8 cellular contexts compared by ENCODE assay signal in genomic region chr3:189355481-189356201, GRCh38.
DNase-seq lines count a peak whose midpoint lies in the region; ATAC-seq and TF ChIP-seq lines count a peak whose summit lies in the region.

No MANE protein-coding gene starts in this region.

- ATAC-seq in T-helper 17 cell (peak; percentile 88), HG02759 (IDR thresholded peaks at IDR 0.05; ENCODE audit: unreplicated experiment) (no peak)
- ATAC-seq in stimulated activated memory B cell treated with anti-CD40 and anti-IgM and Interleukin-4, amounts not matched to agents 10 μg/mL and 1 μg/mL and 100 μg/mL, for 72 hours = no peak

- H3K36me3 Mint-ChIP-seq in T-helper 17 cell (ENCODE audit: low read depth) (no peaks in the 10 kb centered on the region), endothelial cell (ENCODE audit: low read depth, unreplicated experiment) (no peaks in the 10 kb centered on the region)
- H3K36me3 Mint-ChIP-seq in stimulated activated memory B cell treated with anti-CD40 and anti-IgM and Interleukin-4, amounts not matched to agents 10 μg/mL and 1 μg/mL and 100 μg/mL, for 72 hours = no peaks in the 10 kb centered on the region

- no peaks in the 10 kb centered on the region for H3K9me3 Mint-ChIP-seq in endothelial cell (ENCODE audit: unreplicated experiment)
- H3K9me3 Mint-ChIP-seq in stimulated activated memory B cell treated with anti-CD40 and anti-IgM and Interleukin-4, amounts not matched to agents 10 μg/mL and 1 μg/mL and 100 μg/mL, for 72 hours = no peaks in the 10 kb centered on the region

- no peaks in the 10 kb centered on the region for H3K9me3 ChIP-seq in T-helper 17 cell (ENCODE audit: control insufficient read depth, low read length, poor library complexity, severe bottlenecking)

- peak; percentile 32 for DNase-seq in HCEC 1CT
- DNase-seq in T-helper 17 cell = peak in 1 of 3 donors; percentile 6
- no peak for DNase-seq in endothelial cell (ENCODE audit: low spot score)
- DNase-seq in renal cortical epithelial cell (ENCODE audit: low read depth) = peak; percentile 90
- DNase-seq in germinal center (ENCODE audit: low spot score) = no peak
- no peak for DNase-seq in putamen (ENCODE audit: low spot score)

- peak overlapping the region; percentile 72 for H3K4me3 Mint-ChIP-seq in T-helper 17 cell
- no peak overlapping the region for H3K4me3 Mint-ChIP-seq in endothelial cell (ENCODE audit: unreplicated experiment)
- no peak overlapping the region for H3K4me3 Mint-ChIP-seq in stimulated activated memory B cell treated with anti-CD40 and anti-IgM and Interleukin-4, amounts not matched to agents 10 μg/mL and 1 μg/mL and 100 μg/mL, for 72 hours

- H3K27me3 Mint-ChIP-seq in T-helper 17 cell = no peaks in the 10 kb centered on the region
- no peaks in the 10 kb centered on the region for H3K27me3 Mint-ChIP-seq in endothelial cell (ENCODE audit: unreplicated experiment)
- H3K27me3 Mint-ChIP-seq in stimulated activated memory B cell treated with anti-CD40 and anti-IgM and Interleukin-4, amounts not matched to agents 10 μg/mL and 1 μg/mL and 100 μg/mL, for 72 hours = no peaks in the 10 kb centered on the region

- H3K4me1 Mint-ChIP-seq in T-helper 17 cell = peaks cover 17% of the 10 kb centered on the region
- peaks cover 7% of the 10 kb centered on the region for H3K4me1 Mint-ChIP-seq in endothelial cell (ENCODE audit: unreplicated experiment)
- H3K4me1 Mint-ChIP-seq in stimulated activated memory B cell treated with anti-CD40 and anti-IgM and Interleukin-4, amounts not matched to agents 10 μg/mL and 1 μg/mL and 100 μg/mL, for 72 hours = no peaks in the 10 kb centered on the region

- TF ChIP-seq CTCF in endothelial cell (IDR thresholded peaks at IDR 0.05; ENCODE audit: unreplicated experiment) = no peak

- peak overlapping the region; percentile 90 for H3K27ac Mint-ChIP-seq in T-helper 17 cell
- peak overlapping the region; percentile 79 for H3K27ac Mint-ChIP-seq in endothelial cell (ENCODE audit: unreplicated experiment)
- H3K27ac Mint-ChIP-seq in stimulated activated memory B cell treated with anti-CD40 and anti-IgM and Interleukin-4, amounts not matched to agents 10 μg/mL and 1 μg/mL and 100 μg/mL, for 72 hours = no peak overlapping the region

Comparison
In these comparisons a context has a peak if more than half of its experiments do, and no peak if none do; other contexts are left out.
1. DNase-seq: peak in HCEC 1CT (single experiment) and renal cortical epithelial cell (single experiment); none in endothelial cell (single experiment), germinal center (single experiment) and putamen (single experiment).